In the genomic region with DNA sequence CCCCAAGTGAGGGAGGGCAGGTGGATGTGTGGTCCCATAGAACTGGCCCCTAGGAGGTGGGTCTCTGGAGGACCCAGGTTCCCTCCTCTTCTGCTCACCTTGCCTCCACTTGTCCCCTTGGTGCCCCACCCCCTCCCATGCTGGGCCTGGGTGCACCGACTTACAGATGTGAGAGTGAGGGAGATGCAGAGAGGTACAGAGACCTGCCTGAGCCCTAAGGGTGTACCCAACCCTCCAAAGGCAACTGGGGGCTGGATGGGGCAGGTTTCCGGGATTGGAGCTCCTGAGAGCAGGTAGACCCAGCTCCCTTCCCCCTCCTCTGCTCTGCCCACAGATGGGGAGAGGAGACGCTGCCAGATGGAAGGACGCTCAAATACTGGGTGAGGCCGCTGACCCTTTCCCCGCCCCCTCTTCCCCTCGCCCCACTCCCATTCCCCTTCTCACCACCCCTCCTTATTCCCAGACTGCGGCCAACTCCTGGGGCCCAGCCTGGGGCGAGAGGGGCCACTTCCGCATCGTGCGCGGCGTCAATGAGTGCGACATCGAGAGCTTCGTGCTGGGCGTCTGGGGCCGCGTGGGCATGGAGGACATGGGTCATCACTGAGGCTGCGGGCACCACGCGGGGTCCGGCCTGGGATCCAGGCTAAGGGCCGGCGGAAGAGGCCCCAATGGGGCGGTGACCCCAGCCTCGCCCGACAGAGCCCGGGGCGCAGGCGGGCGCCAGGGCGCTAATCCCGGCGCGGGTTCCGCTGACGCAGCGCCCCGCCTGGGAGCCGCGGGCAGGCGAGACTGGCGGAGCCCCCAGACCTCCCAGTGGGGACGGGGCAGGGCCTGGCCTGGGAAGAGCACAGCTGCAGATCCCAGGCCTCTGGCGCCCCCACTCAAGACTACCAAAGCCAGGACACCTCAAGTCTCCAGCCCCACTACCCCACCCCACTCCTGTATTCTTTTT, we compare ENCODE assay signal across 17 cellular contexts. TPM values are rescaled to one million over a fixed set of nuclear protein-coding genes. Genes with fewer than 3 reads are reported as not detected.
A peak's percentile ranks its signal among the peaks of the same experiment; 100 is the strongest.
DNase-seq lines count a peak whose midpoint lies in the region; ATAC-seq and TF ChIP-seq lines count a peak whose summit lies in the region.
"Had no signal": no experiment of that assay in that cellular context is flagged by ENCODE, and none has a peak within 500 bp of the region (broad histone marks: within the 10 kb centered on the region; RNA-seq: fewer than 3 reads in every experiment).

No MANE protein-coding gene starts in this region.

- no peak overlapping the region for H3K4me3 Mint-ChIP-seq in stimulated activated naive CD8-positive, alpha-beta T cell treated with anti-CD3 and anti-CD28 coated beads, Interleukin-15, amount 100 ng/mL, for 72 hours
- H3K4me3 Mint-ChIP-seq: nephron progenitor cell had no signal

- no peak for TF ChIP-seq CTCF in right atrium auricular region (IDR thresholded peaks at IDR 0.05)
- TF ChIP-seq CTCF in gastrocnemius medialis (IDR thresholded peaks at IDR 0.05 in 4 of 5, conservative IDR thresholded peaks at IDR 0.05 in 1 of 5) = no peak

- H3K27ac ChIP-seq in right atrium auricular region = peak overlapping the region; percentile 83 to 92
- peak overlapping the region in 3 of 4 donors; percentile 65 to 83 (median 67) for H3K27ac ChIP-seq in gastrocnemius medialis
- H3K27ac ChIP-seq in aorta (ENCODE audit: low read depth in 1 of 2, low read length in 2 of 2) = peak overlapping the region; percentile 23 to 83

- in situ Hi-C loops in gastrocnemius medialis (cut with MboI; ENCODE audit: low sequenced_read_pairs in 4 of 4) = no loop called here

- peaks cover 42% of the 10 kb centered on the region for H3K27me3 Mint-ChIP-seq in stimulated activated naive CD8-positive, alpha-beta T cell treated with anti-CD3 and anti-CD28 coated beads, Interleukin-15, amount 100 ng/mL, for 72 hours

- ATAC-seq in stimulated activated naive CD8-positive, alpha-beta T cell treated with anti-CD3 and anti-CD28 coated beads, Interleukin-15, amount 100 ng/mL, for 72 hours = peak; percentile 29
- ATAC-seq in stimulated activated naive CD8-positive, alpha-beta T cell treated with anti-CD3 and anti-CD28 coated beads, Interleukin-15, Interleukin-2, amounts not matched to agents 100 U/mL and 50 U/mL, for 24 hours = no peak
- ATAC-seq in gastrocnemius medialis = no peak
- ATAC-seq in aorta (ENCODE audit: low FRiP score) = no peak

- H3K27ac Mint-ChIP-seq in stimulated activated naive CD8-positive, alpha-beta T cell treated with anti-CD3 and anti-CD28 coated beads, Interleukin-15, amount 100 ng/mL, for 72 hours = no peak overlapping the region
- H3K27ac Mint-ChIP-seq: nephron progenitor cell had no signal

- TF ChIP-seq POLR2A in gastrocnemius medialis (IDR thresholded peaks at IDR 0.05) = no peak

- H3K9me3 Mint-ChIP-seq in stimulated activated naive CD8-positive, alpha-beta T cell treated with anti-CD3 and anti-CD28 coated beads, Interleukin-15, amount 100 ng/mL, for 72 hours = no peaks in the 10 kb centered on the region

- intact Hi-C loops in gastrocnemius medialis (cut with DNase I; ENCODE audit: low total_unique reads) (no loop called here), aorta (cut with DNase I) (no loop called here)

- no peak for DNase-seq in stimulated activated naive CD8-positive, alpha-beta T cell treated with anti-CD3 and anti-CD28 coated beads, Interleukin-15, amount 100 ng/mL, for 72 hours
- DNase-seq in stimulated activated naive CD8-positive, alpha-beta T cell treated with anti-CD3 and anti-CD28 coated beads, Interleukin-15, Interleukin-2, amounts not matched to agents 100 U/mL and 50 U/mL, for 24 hours = no peak
- DNase-seq in right atrium auricular region (ENCODE audit: low spot score) = peak; percentile 54
- no peak for DNase-seq in gastrocnemius medialis
- DNase-seq in aorta = no peak
- DNase-seq in activated naive CD4-positive, alpha-beta T cell treated with anti-CD3 and anti-CD28 coated beads, Interleukin-2, amount 50 U/mL, for 16 hours = no peak
- no peak for DNase-seq in activated effector memory CD4-positive, alpha-beta T cell treated with anti-CD3 and anti-CD28 coated beads, Interleukin-2, amount 50 U/mL, for 16 hours
- DNase-seq in COLO829 (ENCODE audit: low spot score) = no peak
- DNase-seq: activated naive CD4-positive, alpha-beta T cell; NCI-H1105; NCI-H2171; NCI-H82; nephron progenitor cell; RPMI8226; stimulated activated CD4-positive, alpha-beta T cell treated with anti-CD3 and anti-CD28 coated beads, Interleukin-4, amount 100 ng/mL, for 24 hours had no signal

- H3K4me1 Mint-ChIP-seq in stimulated activated naive CD8-positive, alpha-beta T cell treated with anti-CD3 and anti-CD28 coated beads, Interleukin-15, amount 100 ng/mL, for 72 hours = no peaks in the 10 kb centered on the region
- H3K4me1 Mint-ChIP-seq: nephron progenitor cell had no signal

- H3K27me3 ChIP-seq in right atrium auricular region (no peaks in the 10 kb centered on the region), gastrocnemius medialis (peaks cover 0 to 13% (median 6%) of the 10 kb centered on the region in 3 donors), aorta (ENCODE audit: control insufficient read depth in 1 of 2, insufficient read depth in 2 of 2, low read length in 1 of 2) (no peaks in the 10 kb centered on the region)

- H3K9me3 ChIP-seq in right atrium auricular region (no peaks in the 10 kb centered on the region), gastrocnemius medialis (no peaks in the 10 kb centered on the region), aorta (ENCODE audit: control insufficient read depth, low read length) (no peaks in the 10 kb centered on the region)

- H3K4me3 ChIP-seq in right atrium auricular region (no peak overlapping the region), gastrocnemius medialis (no peak overlapping the region), aorta (ENCODE audit: low read length in 2 of 2) (no peak overlapping the region)
- H3K4me3 ChIP-seq: lung had no signal

- H3K36me3 ChIP-seq in right atrium auricular region = peaks cover 45% of the 10 kb centered on the region
- no peaks in the 10 kb centered on the region for H3K36me3 ChIP-seq in gastrocnemius medialis
- peaks cover 0 to 12% of the 10 kb centered on the region in 2 donors for H3K36me3 ChIP-seq in aorta (ENCODE audit: control insufficient read depth in 1 of 2, insufficient read depth in 2 of 2, low read length in 1 of 2)

- H3K4me1 ChIP-seq in right atrium auricular region = peaks cover 0 to 81% of the 10 kb centered on the region in 2 donors
- H3K4me1 ChIP-seq in gastrocnemius medialis = peaks cover 23 to 25% of the 10 kb centered on the region in 2 donors
- peaks cover 0 to 3% of the 10 kb centered on the region in 2 donors for H3K4me1 ChIP-seq in aorta (ENCODE audit: control insufficient read depth in 1 of 2, insufficient read depth in 2 of 2, low read length in 2 of 2)

- 38 to 39% methylated on average over 42 to 47 of the region's 47 CpGs for WGBS in aorta, 2 donors

RNA-seq across cellular contexts. Expression of a gene that starts 10.3 kb away (rescaled TPM):
- total RNA-seq in right atrium auricular region = 100 to 1,000 TPM; 211 to 264 TPM
- 100 to 1,000 TPM in 2 of 4 donors, 10 to 100 TPM in 2; 50.3 to 120 (median 105) TPM for total RNA-seq in gastrocnemius medialis
- total RNA-seq in aorta = 100 to 1,000 TPM; 317 to 506 TPM
- polyA plus RNA-seq in aorta = 100 to 1,000 TPM; 158 to 325 TPM
- total RNA-seq: T-helper 1 cell treated with Interleukin-12 subunit alpha and Interleukin-12 subunit beta and Interleukin-4 antibody, amounts not matched to agents 30 ng/mL and 1 ng/mL, for 36 hours had no signal

RNA-seq across cellular contexts. Expression of a gene that starts 30.8 kb away (rescaled TPM):
- total RNA-seq in right atrium auricular region (under 1 TPM in 1 of 2 donors, not detected in 1; 0.43 TPM), gastrocnemius medialis (under 1 TPM in 1 of 4 donors, not detected in 3; 0.59 TPM), aorta (under 1 TPM in 1 of 2 donors, not detected in 1; 0.42 TPM)
- under 1 TPM in 1 of 2 donors, not detected in 1; 0.18 TPM for polyA plus RNA-seq in aorta
- total RNA-seq: T-helper 1 cell treated with Interleukin-12 subunit alpha and Interleukin-12 subunit beta and Interleukin-4 antibody, amounts not matched to agents 30 ng/mL and 1 ng/mL, for 36 hours had no signal

RNA-seq across cellular contexts. Expression of a gene that starts 58.0 kb away (rescaled TPM):
- total RNA-seq in right atrium auricular region (10 to 100 TPM; 42.9 to 66.8 TPM), gastrocnemius medialis (10 to 100 TPM; 29.5 to 53.1 (median 42.7) TPM), aorta (10 to 100 TPM; 57.9 to 65.0 TPM)
- 10 to 100 TPM; 75.5 to 83.9 TPM for polyA plus RNA-seq in aorta
